Comparison of ENCODE assay signal across 9 cellular contexts in the genomic region with DNA sequence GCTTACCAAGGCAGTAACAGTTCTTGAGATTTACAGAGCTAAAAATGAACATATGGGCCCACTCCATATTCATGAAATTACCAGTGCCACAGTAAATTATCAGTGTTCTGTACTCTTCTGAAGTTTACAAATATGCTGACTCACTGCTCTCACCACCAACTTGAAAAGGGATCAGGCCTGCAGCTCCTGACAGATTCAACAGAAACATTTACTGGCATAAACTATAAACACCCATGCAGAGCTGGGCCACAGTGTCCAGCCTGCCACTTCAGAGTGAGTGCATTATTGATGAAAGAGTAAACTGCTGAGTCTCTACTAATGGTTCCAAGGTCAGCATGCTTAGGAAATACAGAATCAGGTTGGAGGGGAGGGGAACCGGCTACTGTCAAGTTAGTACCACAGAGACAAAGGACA.
DNase-seq lines count a peak whose midpoint lies in the region; ATAC-seq, FAIRE-seq and TF ChIP-seq lines count a peak whose summit lies in the region.
"Had no signal": no experiment of that assay in that cellular context is flagged by ENCODE, and none has a peak within 500 bp of the region (broad histone marks: within the 10 kb centered on the region; RNA-seq: fewer than 3 reads in every experiment).

No MANE protein-coding gene starts in this region.

- H2AFZ ChIP-seq in H1 (ENCODE audit: low read length), result no peak overlapping the region

- H3K23ac ChIP-seq in H1 (ENCODE audit: insufficient read length), result no peak overlapping the region

- no peaks in the 10 kb centered on the region for H3K9me3 ChIP-seq in H1 (ENCODE audit: insufficient read depth in 2 of 2, low read depth in 1 of 2, low read length in 1 of 2)
- H3K9me3 ChIP-seq in muscle layer of duodenum (ENCODE audit: control insufficient read depth in 1 of 2, low read length in 2 of 2), result no peaks in the 10 kb centered on the region
- no peaks in the 10 kb centered on the region for H3K9me3 ChIP-seq in tibial nerve

- WGBS in H1 (ENCODE audit: extremely low coverage in 1 of 2, insufficient coverage in 1 of 2, insufficient read length in 1 of 2, insufficient replicate concordance in 2 of 2, low coverage in 1 of 2, low lambda C conversion rate in 2 of 2, missing lambda C conversion rate in 1 of 2), 2 experiments, result 90% methylated on average over 1 of the region's 1 CpG; no CpG with 5 or more reads in 1 of the 2 experiments
- WGBS in tibial nerve, 2 donors, result 29 to 32% methylated on average over 1 of the region's 1 CpG

- FAIRE-seq in H1 (lab: Jason Lieb, UNC), result no peak
- FAIRE-seq: HTR-8/SVneo had no signal

- no peak overlapping the region for H2BK15ac ChIP-seq in H1 (ENCODE audit: low read length)

- no peak overlapping the region for H4K5ac ChIP-seq in H1 (ENCODE audit: insufficient read length, low read depth, low read length)

- H3K27me3 ChIP-seq in H1 (replicated peaks in 1 of 4; ENCODE audit: control insufficient read depth in 3 of 4, extremely low read depth in 1 of 4, insufficient read depth in 3 of 4, low read length in 3 of 4) (peaks cover 0 to 1% (median 0%) of the 10 kb centered on the region in 4 experiments; a peak in 1 of 7 replicates), muscle layer of duodenum (ENCODE audit: low read depth, low read length) (no peaks in the 10 kb centered on the region), tibial nerve (no peaks in the 10 kb centered on the region)

- DNase-seq in AG20443 (ENCODE audit: low spot score), result peak; percentile 26
- DNase-seq in NB4 (ENCODE audit: low read depth), result peak; percentile 42
- DNase-seq in H1 (ENCODE audit: low read depth in 1 of 2, low spot score in 2 of 2), result no peak
- no peak for DNase-seq in coronary artery (ENCODE audit: low spot score)
- no peak for DNase-seq in iPS-NIHi7 (ENCODE audit: extremely low spot score)
- no peak for DNase-seq in tibial nerve (ENCODE audit: low spot score in 2 of 2)

- no peak overlapping the region for H2BK120ac ChIP-seq in H1 (replicated peaks; ENCODE audit: low read depth, low read length)

- H2BK20ac ChIP-seq in H1 (ENCODE audit: low read length), result no peak overlapping the region

- H3K27ac ChIP-seq in H1 (ENCODE audit: low read depth, low read length), result no peak overlapping the region
- peak overlapping the region; percentile 7 for H3K27ac ChIP-seq in muscle layer of duodenum (ENCODE audit: low read length)
- peak overlapping the region in 1 of 2 donors; percentile 16 for H3K27ac ChIP-seq in coronary artery
- H3K27ac ChIP-seq in tibial nerve, result peak overlapping the region in 1 of 4 donors; percentile 15

- no peaks in the 10 kb centered on the region for H4K20me1 ChIP-seq in H1 (replicated peaks in 1 of 2; ENCODE audit: control insufficient read depth in 1 of 2, insufficient read depth in 2 of 2, low read length in 2 of 2)

- no peak overlapping the region for H3K18ac ChIP-seq in H1 (ENCODE audit: extremely low read depth, low read length)

- TF ChIP-seq EP300 in H1 (IDR thresholded peaks at IDR 0.05; ENCODE audit: borderline replicate concordance in 1 of 2, low read depth in 2 of 2, low read length in 2 of 2), result no peak
- no peak for TF ChIP-seq EP300 in tibial nerve (IDR thresholded peaks at IDR 0.05)

- CTCF ChIA-PET in H1 (lab: Charles Lee; ENCODE audit: partially characterized antibody), result interaction anchor here (0.9 to 3.9 kb wide), 3 partner anchors 10 to 533 kb away, joined by 3 to 22 read pairs (median 3); no protein-coding TSS in a partner anchor

- H3K79me1 ChIP-seq in H1 (ENCODE audit: low read depth, low read length), result no peaks in the 10 kb centered on the region

- TF ChIP-seq RAD21 in H1 (IDR thresholded peaks at IDR 0.05 in 1 of 2, conservative IDR thresholded peaks at IDR 0.05 in 1 of 2; ENCODE audit: low read depth in 2 of 2, low read length in 2 of 2), result no peak

- H3K23me2 ChIP-seq in H1 (ENCODE audit: low read depth, low read length), result no peaks in the 10 kb centered on the region

- H3K4me3 ChIP-seq in NB4 (ENCODE audit: low read depth, low read length) (no peak overlapping the region), H1 (ENCODE audit: extremely low read depth in 1 of 4, insufficient read depth in 2 of 4, low read depth in 3 of 4, low read length in 4 of 4) (no peak overlapping the region), muscle layer of duodenum (ENCODE audit: low read depth in 1 of 2, low read length in 2 of 2) (no peak overlapping the region), coronary artery (no peak overlapping the region), tibial nerve (no peak overlapping the region)

- no peak overlapping the region for H3K4me2 ChIP-seq in H1 (ENCODE audit: insufficient read depth in 1 of 2, low read depth in 2 of 2, low read length in 2 of 2)

- no peak overlapping the region for H2AK5ac ChIP-seq in H1 (ENCODE audit: low read depth, low read length)

- peaks cover 0 to 8% (median 6%) of the 10 kb centered on the region in 4 experiments; a peak in 4 of 8 replicates for H3K36me3 ChIP-seq in H1 (ENCODE audit: control insufficient read depth in 2 of 4, insufficient read depth in 4 of 4, low read length in 3 of 4)
- peaks cover 6 to 11% of the 10 kb centered on the region in 2 donors for H3K36me3 ChIP-seq in muscle layer of duodenum (ENCODE audit: control insufficient read depth in 1 of 2, insufficient read depth in 2 of 2, low read length in 2 of 2)
- H3K36me3 ChIP-seq in tibial nerve, result peaks cover 0 to 13% (median 0%) of the 10 kb centered on the region in 3 donors

- H3K9ac ChIP-seq in H1 (replicated peaks in 1 of 4; ENCODE audit: extremely low read depth in 1 of 4, low read depth in 3 of 4, low read length in 3 of 4), result no peak overlapping the region

- no peaks in the 10 kb centered on the region; a peak in 1 of 7 replicates for H3K4me1 ChIP-seq in H1 (replicated peaks in 1 of 4; ENCODE audit: control insufficient read depth in 3 of 4, insufficient read depth in 4 of 4, low read length in 3 of 4)
- H3K4me1 ChIP-seq in muscle layer of duodenum (ENCODE audit: control insufficient read depth in 1 of 2, insufficient read depth in 2 of 2, low read length in 2 of 2), result peaks cover 0 to 43% of the 10 kb centered on the region in 2 donors
- H3K4me1 ChIP-seq in tibial nerve, result peaks cover 0 to 26% (median 8%) of the 10 kb centered on the region in 4 donors

- POLR2A ChIA-PET in H1 (lab: Charles Lee; ENCODE audit: partially characterized antibody), result interaction anchor here (1.5 kb wide), 1 partner anchor 10 kb away, joined by 3 read pairs; no protein-coding TSS in a partner anchor

- no peak for TF ChIP-seq POLR2A in NB4 (IDR thresholded peaks at IDR 0.05; ENCODE audit: extremely low read depth, insufficient read length)
- no peak for TF ChIP-seq POLR2A in H1 (IDR thresholded peaks at IDR 0.05; ENCODE audit: control extremely low read depth in 1 of 2, low read depth in 2 of 2, low read length in 2 of 2)
- no peak for TF ChIP-seq POLR2A in tibial nerve (IDR thresholded peaks at IDR 0.05)

- H2BK5ac ChIP-seq in H1 (ENCODE audit: low read depth, low read length), result no peak overlapping the region

- no peak overlapping the region for H3K4ac ChIP-seq in H1 (replicated peaks; ENCODE audit: insufficient read length, low read depth, low read length)

- no peak for TF ChIP-seq CTCF in NB4 (IDR thresholded peaks at IDR 0.05; ENCODE audit: low read depth, low read length)
- TF ChIP-seq CTCF in H1 (IDR thresholded peaks at IDR 0.05; ENCODE audit: control extremely low read depth in 1 of 3, insufficient read depth in 1 of 3, low read depth in 1 of 3, low read length in 3 of 3), result no peak
- TF ChIP-seq CTCF in coronary artery (IDR thresholded peaks at IDR 0.05), result no peak
- TF ChIP-seq CTCF in tibial nerve (IDR thresholded peaks at IDR 0.05), result no peak

- H4K91ac ChIP-seq in H1 (replicated peaks; ENCODE audit: insufficient read length, low read length), result no peak overlapping the region

- H4K8ac ChIP-seq in H1 (ENCODE audit: extremely low read depth, insufficient read depth, low read length), result no peak overlapping the region

- H3K56ac ChIP-seq in H1 (replicated peaks; ENCODE audit: insufficient read length, low read depth, low read length), result no peak overlapping the region

- ATAC-seq in GM18907 (IDR thresholded peaks at IDR 0.05; ENCODE audit: unreplicated experiment), result no peak

- H2BK12ac ChIP-seq in H1 (ENCODE audit: low read depth, low read length), result no peak overlapping the region

- no peaks in the 10 kb centered on the region for H3K79me2 ChIP-seq in H1 (ENCODE audit: control insufficient read depth in 1 of 2, insufficient read depth in 2 of 2, low read length in 2 of 2)

- no peak overlapping the region for H3K14ac ChIP-seq in H1 (ENCODE audit: insufficient read length)

TF ChIP-seq in H1, 55 proteins besides CTCF, POLR2A, EP300 and RAD21:
- TF ChIP-seq BACH1 (IDR thresholded peaks at IDR 0.05; ENCODE audit: low read length), result 0 out of 2 replicates have a peak, but pooled peaks have one; percentile 17
- TF ChIP-seq SRF (IDR thresholded peaks at IDR 0.05; ENCODE audit: low read depth, low read length), result no peak
- TF ChIP-seq JUN (IDR thresholded peaks at IDR 0.05; ENCODE audit: low read depth, low read length), result no peak

Comparison
In these comparisons a context has a peak if more than half of its experiments do, and no peak if none do; other contexts are left out.
1. DNase-seq: peak in AG20443 (single experiment) and NB4 (single experiment); none in H1 (0 of 2), coronary artery (single experiment), iPS-NIHi7 (single experiment) and tibial nerve (0 of 2).